19 cellular contexts compared by ENCODE assay signal in the genomic region with DNA sequence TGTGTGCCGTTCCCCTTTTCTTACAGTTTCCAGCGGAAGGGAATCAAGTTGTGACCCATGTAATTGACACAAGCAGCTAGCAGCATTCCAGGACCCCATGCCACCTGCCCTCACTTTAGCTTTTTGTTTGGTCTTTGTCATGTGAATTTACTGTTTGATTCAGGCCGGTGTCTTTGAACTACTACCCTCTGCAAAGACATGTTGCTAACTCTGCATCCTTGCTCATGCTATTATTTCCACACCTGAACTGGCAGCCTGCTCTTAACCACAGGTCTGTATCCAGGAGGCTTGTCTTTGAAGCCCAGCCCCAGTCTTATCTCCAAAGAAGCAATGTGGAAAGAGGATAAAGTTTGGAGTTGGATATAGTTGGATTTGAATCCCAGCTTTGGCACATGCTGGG. TPM values are rescaled to one million over a fixed set of nuclear protein-coding genes. Genes with fewer than 3 reads are reported as not detected.
DNase-seq lines count a peak whose midpoint lies in the region; ATAC-seq, FAIRE-seq and TF ChIP-seq lines count a peak whose summit lies in the region.
"Had no signal": no experiment of that assay in that cellular context is flagged by ENCODE, and none has a peak within 500 bp of the region (broad histone marks: within the 10 kb centered on the region; RNA-seq: fewer than 3 reads in every experiment).

No MANE protein-coding gene starts in this region.

- CTCF ChIA-PET in WTC11 (lab: Charles Lee), result interaction anchor here (0.9 to 2.8 kb wide), 3 partner anchors 8 to 183 kb away, joined by 3 to 15 read pairs (median 3); no protein-coding TSS in a partner anchor

- peak overlapping the region; percentile 17 for H3K4me3 Mint-ChIP-seq in WTC11
- H3K4me3 Mint-ChIP-seq: activated CD4-positive, alpha-beta T cell treated with anti-CD3 and anti-CD28 coated beads, Interleukin-2, amount 10 ng/mL, durations not matched to agents 7 days and 5 days; CD4-positive, alpha-beta T cell; HFFc6; T-helper 1 cell treated with Interleukin-12 subunit alpha and Interleukin-12 subunit beta and Interleukin-4 antibody, amounts not matched to agents 30 μg/mL and 1 μg/mL, for 36 hours had no signal

- intact Hi-C loops in kidney (cut with DNase I), result no loop called here

- H3K4me1 ChIP-seq in kidney (ENCODE audit: control insufficient read depth in 1 of 2, insufficient read depth in 1 of 2, low read depth in 1 of 2, low read length in 2 of 2) (peaks cover 25 to 30% of the 10 kb centered on the region in 2 donors), small intestine (ENCODE audit: control insufficient read depth in 2 of 2, insufficient read depth in 1 of 2, low read depth in 1 of 2, low read length in 1 of 2) (peaks cover 17 to 33% of the 10 kb centered on the region in 2 donors)
- H3K4me1 ChIP-seq: prostate gland had no signal

- H3K9me3 ChIP-seq in kidney (ENCODE audit: control insufficient read depth in 1 of 2, low read length in 2 of 2), result no peaks in the 10 kb centered on the region
- H3K9me3 ChIP-seq in small intestine (ENCODE audit: control insufficient read depth, low read depth), result no peaks in the 10 kb centered on the region
- H3K9me3 ChIP-seq: gastrocnemius medialis, prostate gland had no signal

- no peaks in the 10 kb centered on the region for H3K27me3 Mint-ChIP-seq in WTC11 (ENCODE audit: low read depth)
- H3K27me3 Mint-ChIP-seq: activated CD4-positive, alpha-beta T cell treated with anti-CD3 and anti-CD28 coated beads, Interleukin-2, amount 10 ng/mL, durations not matched to agents 7 days and 5 days; CD4-positive, alpha-beta T cell had no signal

- FAIRE-seq in kidney (lab: Jason Lieb, UNC) (no peak), small intestine (lab: Jason Lieb, UNC) (no peak)
- FAIRE-seq: GM12878 had no signal

- H3K36me3 ChIP-seq in kidney (ENCODE audit: control insufficient read depth in 1 of 2, insufficient read depth in 2 of 2, low read length in 2 of 2) (no peaks in the 10 kb centered on the region), small intestine (ENCODE audit: control insufficient read depth in 2 of 2, insufficient read depth in 2 of 2, low read length in 2 of 2) (peaks cover 0 to 2% of the 10 kb centered on the region in 2 donors)
- H3K36me3 ChIP-seq: gastrocnemius medialis, prostate gland had no signal

- no peak for TF ChIP-seq CTCF in WTC11 (IDR thresholded peaks at IDR 0.05)
- TF ChIP-seq CTCF in kidney (IDR thresholded peaks at IDR 0.05; ENCODE audit: borderline replicate concordance, extremely low read depth, insufficient read depth), result no peak

- no peak overlapping the region for H3K9ac ChIP-seq in kidney (ENCODE audit: low read length in 2 of 2)

- DNase-seq in ELF-1 (ENCODE audit: low read depth, low spot score) (peak; percentile 56), WTC11 (ENCODE audit: low spot score) (peak; percentile 25), kidney (no peak), small intestine (peak; percentile 31), superior temporal gyrus (ENCODE audit: extremely low spot score) (no peak), NCI-H128 (lab: John Stamatoyannopoulos, UW; ENCODE audit: unreplicated experiment) (no peak)
- DNase-seq: activated CD4-positive, alpha-beta T cell treated with anti-CD3 and anti-CD28 coated beads, Interleukin-2, amount 10 ng/mL, durations not matched to agents 7 days and 5 days; CD4-positive, alpha-beta T cell; DMS79; effector CD4-positive, alpha-beta T cell; HFFc6; NCI-H1048; stimulated activated CD4-positive, alpha-beta T cell treated with anti-CD3 and anti-CD28 coated beads, Interleukin-1b, Interleukin-23, amount 100 ng/mL, for 48 hours had no signal

- ATAC-seq in WTC11, result peak; percentile 87
- ATAC-seq in HG03039 (IDR thresholded peaks at IDR 0.05; ENCODE audit: unreplicated experiment), result no peak
- ATAC-seq: gastrocnemius medialis, GM12878, Panc1 had no signal

- H3K9me3 Mint-ChIP-seq in WTC11, result no peaks in the 10 kb centered on the region
- H3K9me3 Mint-ChIP-seq: activated CD4-positive, alpha-beta T cell treated with anti-CD3 and anti-CD28 coated beads, Interleukin-2, amount 10 ng/mL, durations not matched to agents 7 days and 5 days; CD4-positive, alpha-beta T cell; HFFc6; T-helper 1 cell treated with Interleukin-12 subunit alpha and Interleukin-12 subunit beta and Interleukin-4 antibody, amounts not matched to agents 30 μg/mL and 1 μg/mL, for 36 hours had no signal

- WGBS in small intestine, 3 donors, result 85 to 90% (median 86%) methylated on average over 3 of the region's 3 CpGs

- H3K4me1 Mint-ChIP-seq in WTC11, result peaks cover 50% of the 10 kb centered on the region

- no peaks in the 10 kb centered on the region for H3K36me3 Mint-ChIP-seq in WTC11

- POLR2A ChIA-PET in WTC11 (lab: Charles Lee), result no interaction called here

- H3K4me3 ChIP-seq in kidney (ENCODE audit: low read length in 2 of 2) (no peak overlapping the region), small intestine (ENCODE audit: low read depth in 1 of 2, low read length in 2 of 2) (no peak overlapping the region)
- H3K4me3 ChIP-seq: gastrocnemius medialis, GM12878, prostate gland had no signal

- H3K27ac ChIP-seq in kidney (ENCODE audit: low read depth in 2 of 2, low read length in 2 of 2), result peak overlapping the region; percentile 23 to 57
- no peak overlapping the region for H3K27ac ChIP-seq in small intestine (ENCODE audit: low read depth in 1 of 2, low read length in 1 of 2)
- H3K27ac ChIP-seq: prostate gland had no signal

- H3K27ac Mint-ChIP-seq in WTC11, result peak overlapping the region; percentile 7
- H3K27ac Mint-ChIP-seq: activated CD4-positive, alpha-beta T cell treated with anti-CD3 and anti-CD28 coated beads, Interleukin-2, amount 10 ng/mL, durations not matched to agents 7 days and 5 days; CD4-positive, alpha-beta T cell; HFFc6; T-helper 1 cell treated with Interleukin-12 subunit alpha and Interleukin-12 subunit beta and Interleukin-4 antibody, amounts not matched to agents 30 μg/mL and 1 μg/mL, for 36 hours had no signal

- no peaks in the 10 kb centered on the region for H3K27me3 ChIP-seq in small intestine (ENCODE audit: control insufficient read depth in 2 of 2, insufficient read depth in 2 of 2, low read length in 2 of 2)
- H3K27me3 ChIP-seq: gastrocnemius medialis had no signal

TF ChIP-seq in WTC11, 78 proteins besides CTCF, POLR2A, EP300 and RAD21:
- TF ChIP-seq SMAD3 (CRISPR knock-in tag; IDR thresholded peaks at IDR 0.05; ENCODE audit: borderline replicate concordance) (no peak), HMGA2 (CRISPR knock-in tag; IDR thresholded peaks at IDR 0.05) (no peak), TEAD1 (CRISPR knock-in tag; IDR thresholded peaks at IDR 0.05) (0 out of 2 replicates have a peak, but pooled peaks have one; percentile 41)
- TF ChIP-seq, protein P1, sequence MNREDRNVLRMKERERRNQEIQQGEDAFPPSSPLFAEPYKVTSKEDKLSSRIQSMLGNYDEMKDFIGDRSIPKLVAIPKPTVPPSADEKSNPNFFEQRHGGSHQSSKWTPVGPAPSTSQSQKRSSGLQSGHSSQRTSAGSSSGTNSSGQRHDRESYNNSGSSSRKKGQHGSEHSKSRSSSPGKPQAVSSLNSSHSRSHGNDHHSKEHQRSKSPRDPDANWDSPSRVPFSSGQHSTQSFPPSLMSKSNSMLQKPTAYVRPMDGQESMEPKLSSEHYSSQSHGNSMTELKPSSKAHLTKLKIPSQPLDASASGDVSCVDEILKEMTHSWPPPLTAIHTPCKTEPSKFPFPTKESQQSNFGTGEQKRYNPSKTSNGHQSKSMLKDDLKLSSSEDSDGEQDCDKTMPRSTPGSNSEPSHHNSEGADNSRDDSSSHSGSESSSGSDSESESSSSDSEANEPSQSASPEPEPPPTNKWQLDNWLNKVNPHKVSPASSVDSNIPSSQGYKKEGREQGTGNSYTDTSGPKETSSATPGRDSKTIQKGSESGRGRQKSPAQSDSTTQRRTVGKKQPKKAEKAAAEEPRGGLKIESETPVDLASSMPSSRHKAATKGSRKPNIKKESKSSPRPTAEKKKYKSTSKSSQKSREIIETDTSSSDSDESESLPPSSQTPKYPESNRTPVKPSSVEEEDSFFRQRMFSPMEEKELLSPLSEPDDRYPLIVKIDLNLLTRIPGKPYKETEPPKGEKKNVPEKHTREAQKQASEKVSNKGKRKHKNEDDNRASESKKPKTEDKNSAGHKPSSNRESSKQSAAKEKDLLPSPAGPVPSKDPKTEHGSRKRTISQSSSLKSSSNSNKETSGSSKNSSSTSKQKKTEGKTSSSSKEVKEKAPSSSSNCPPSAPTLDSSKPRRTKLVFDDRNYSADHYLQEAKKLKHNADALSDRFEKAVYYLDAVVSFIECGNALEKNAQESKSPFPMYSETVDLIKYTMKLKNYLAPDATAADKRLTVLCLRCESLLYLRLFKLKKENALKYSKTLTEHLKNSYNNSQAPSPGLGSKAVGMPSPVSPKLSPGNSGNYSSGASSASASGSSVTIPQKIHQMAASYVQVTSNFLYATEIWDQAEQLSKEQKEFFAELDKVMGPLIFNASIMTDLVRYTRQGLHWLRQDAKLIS (CRISPR knock-in tag; IDR thresholded peaks at IDR 0.05; ENCODE audit: borderline replicate concordance), result no peak

RNA-seq across cellular contexts. Expression of a gene that starts 52.2 kb away (rescaled TPM):
- total RNA-seq in WTC11 (2021) (157 to 164 TPM (median 157 TPM) in 3 replicates), kidney (119 TPM)
- polyA plus RNA-seq in kidney (ENCODE audit: insufficient read depth, low read depth, low replicate concordance) (138 TPM), small intestine (100 to 1,000 TPM; 138 to 166 (median 152) TPM)

Comparison
In these comparisons a context has a peak if more than half of its experiments do, and no peak if none do; other contexts are left out.
1. DNase-seq: peak in ELF-1 (single experiment), WTC11 (single experiment) and small intestine (single experiment); none in kidney (single experiment), superior temporal gyrus (single experiment) and NCI-H128 (single experiment).
2. H3K27ac ChIP-seq: peak in kidney (2 of 2); none in small intestine (0 of 2).